ENCODE assay signal across 10 cellular contexts in genomic region chr7:105298004-105298403, GRCh38.
DNase-seq lines count a peak whose midpoint lies in the region; ATAC-seq and TF ChIP-seq lines count a peak whose summit lies in the region.
"Had no signal": no experiment of that assay in that cellular context is flagged by ENCODE, and none has a peak within 500 bp of the region (broad histone marks: within the 10 kb centered on the region; RNA-seq: fewer than 3 reads in every experiment).

No MANE protein-coding gene starts in this region.

- H3K4me2 ChIP-seq in MM.1S (ENCODE audit: low read depth, low read length), result peak overlapping the region; percentile 68

- DNase-seq in CD4-positive, alpha-beta T cell, result no peak
- no peak for DNase-seq in MM.1S
- no peak for DNase-seq in NCI-H748 treated with DMSO at 0.1 percent for 48 hours (lab: John Stamatoyannopoulos, UW)
- DNase-seq in NCI-H446 treated with DMSO at 0.1 percent for 48 hours (lab: John Stamatoyannopoulos, UW), result no peak
- DNase-seq in naive thymus-derived CD8-positive, alpha-beta T cell, result no peak
- no peak for DNase-seq in activated CD8-positive, alpha-beta memory T cell treated with anti-CD3 and anti-CD28 coated beads, Interleukin-2, amount 50 U/mL, for 48 hours
- DNase-seq: NCI-H1105, right cardiac atrium had no signal

- no peaks in the 10 kb centered on the region for H3K27me3 Mint-ChIP-seq in CD4-positive, alpha-beta T cell
- H3K27me3 Mint-ChIP-seq in naive thymus-derived CD8-positive, alpha-beta T cell, result no peaks in the 10 kb centered on the region

- no peaks in the 10 kb centered on the region; the same call in 1 of the 2 replicates for H3K36me3 ChIP-seq in MM.1S (replicated peaks; ENCODE audit: insufficient read depth, low read length)

- H3K36me3 Mint-ChIP-seq in CD4-positive, alpha-beta T cell (ENCODE audit: low read depth), result peaks cover 26% of the 10 kb centered on the region
- H3K36me3 Mint-ChIP-seq in naive thymus-derived CD8-positive, alpha-beta T cell, result peaks cover 0 to 11% (median 3%) of the 10 kb centered on the region in 3 donors

- H3K4me1 Mint-ChIP-seq in CD4-positive, alpha-beta T cell (ENCODE audit: low read depth), result peaks cover 56% of the 10 kb centered on the region
- peaks cover 29 to 55% (median 53%) of the 10 kb centered on the region in 4 donors for H3K4me1 Mint-ChIP-seq in naive thymus-derived CD8-positive, alpha-beta T cell

- H3K4me3 ChIP-seq in MM.1S (ENCODE audit: low read length), result peak overlapping the region; percentile 30

- peak overlapping the region; percentile 72 for H3K27ac Mint-ChIP-seq in CD4-positive, alpha-beta T cell
- H3K27ac Mint-ChIP-seq in naive thymus-derived CD8-positive, alpha-beta T cell, result peak overlapping the region in 5 of 10 donors; percentile 2 to 77 (median 53)

- H3K9me3 Mint-ChIP-seq in CD4-positive, alpha-beta T cell, result peaks cover 3% of the 10 kb centered on the region
- H3K9me3 Mint-ChIP-seq in naive thymus-derived CD8-positive, alpha-beta T cell, result peaks cover 0 to 2% (median 0%) of the 10 kb centered on the region in 9 donors

- H3K4me1 ChIP-seq in MM.1S (ENCODE audit: low read length), result peaks cover 35% of the 10 kb centered on the region

- H3K27ac ChIP-seq in CD4-positive, alpha-beta T cell (ENCODE audit: low read depth, low read length), result no peak overlapping the region
- H3K27ac ChIP-seq in MM.1S (ENCODE audit: low read length), result peak overlapping the region; percentile 93

- H4K20me1 ChIP-seq in MM.1S (ENCODE audit: insufficient read depth, low read length), result no peaks in the 10 kb centered on the region

- POLR2A ChIA-PET in CD4-positive, alpha-beta T cell (lab: Charles Lee), result interaction anchor here (1.2 to 1.5 kb wide), 2 partner anchors 10 to 16 kb away, joined by 3 to 4 read pairs; no protein-coding TSS in a partner anchor
- POLR2A ChIA-PET in naive thymus-derived CD8-positive, alpha-beta T cell (lab: Charles Lee), result interaction anchor here (0.6 kb wide), 1 partner anchor 11 kb away, joined by 3 read pairs; no protein-coding TSS in a partner anchor

- no peaks in the 10 kb centered on the region for H3K27me3 ChIP-seq in CD4-positive, alpha-beta T cell (ENCODE audit: control insufficient read depth, insufficient read depth, low read length)
- no peaks in the 10 kb centered on the region for H3K27me3 ChIP-seq in MM.1S (replicated peaks; ENCODE audit: insufficient read depth, low read length)

- no peaks in the 10 kb centered on the region for H3K9me2 ChIP-seq in MM.1S (replicated peaks; ENCODE audit: insufficient read depth, low read length)

- no peak for TF ChIP-seq CTCF in CD4-positive, alpha-beta T cell (IDR thresholded peaks at IDR 0.05)
- TF ChIP-seq CTCF in MM.1S (IDR thresholded peaks at IDR 0.05; ENCODE audit: low read length), result no peak

- peak overlapping the region; percentile 37 for H3K9ac ChIP-seq in MM.1S (ENCODE audit: low read length)

- peak overlapping the region; percentile 30 for H3K4me3 Mint-ChIP-seq in CD4-positive, alpha-beta T cell
- peak overlapping the region in 1 of 10 donors; percentile 16 for H3K4me3 Mint-ChIP-seq in naive thymus-derived CD8-positive, alpha-beta T cell

- intact Hi-C loops in CD4-positive, alpha-beta T cell (cut with DNase I, micrococcal nuclease), result no loop called here

- CTCF ChIA-PET in CD4-positive, alpha-beta T cell (lab: Charles Lee), result interaction anchor here (1.1 kb wide), 1 partner anchor 32 kb away, joined by 3 read pairs; no protein-coding TSS in a partner anchor

- peaks cover 84% of the 10 kb centered on the region for H3K79me2 ChIP-seq in MM.1S (ENCODE audit: low read length)

- H3F3A ChIP-seq in MM.1S (ENCODE audit: insufficient read depth, low read length), result peaks cover 18% of the 10 kb centered on the region

- no peaks in the 10 kb centered on the region for H3K9me3 ChIP-seq in CD4-positive, alpha-beta T cell (ENCODE audit: control insufficient read depth, low read length)
- no peaks in the 10 kb centered on the region for H3K9me3 ChIP-seq in MM.1S (replicated peaks; ENCODE audit: insufficient read depth, low read length)

- no peak overlapping the region for H2AFZ ChIP-seq in MM.1S (ENCODE audit: low read length)

- no peak for ATAC-seq in CD4-positive, alpha-beta T cell (ENCODE audit: poor library complexity)
- ATAC-seq in GM19023 (IDR thresholded peaks at IDR 0.05; ENCODE audit: unreplicated experiment), result peak; percentile 36
- peak; percentile 47 for ATAC-seq in HG02798 (IDR thresholded peaks at IDR 0.05; ENCODE audit: poor library complexity, unreplicated experiment)
- ATAC-seq in naive thymus-derived CD8-positive, alpha-beta T cell, result no peak

Comparison
In these comparisons a context has a peak if more than half of its experiments do, and no peak if none do; other contexts are left out.
1. ATAC-seq: peak in GM19023 (single experiment) and HG02798 (single experiment); none in CD4-positive, alpha-beta T cell (single experiment) and naive thymus-derived CD8-positive, alpha-beta T cell (0 of 2).